In genomic region chr19:50384685-50385535, GRCh38 we compare ENCODE assay signal across 8 cellular contexts. TPM values are rescaled to one million over a fixed set of nuclear protein-coding genes. Genes with fewer than 3 reads are reported as not detected.
DNase-seq lines count a peak whose midpoint lies in the region; ATAC-seq and TF ChIP-seq lines count a peak whose summit lies in the region.

No MANE protein-coding gene starts in this region.

- intact Hi-C loops in heart right ventricle (cut with DNase I) = loop anchor here in 1 of 10 donors (1.0 kb wide), 1 partner anchor 16 kb away; no protein-coding TSS in a partner anchor
- intact Hi-C loops in Right ventricle myocardium superior (cut with DNase I) = no loop called here

- H3K9ac ChIP-seq in parathyroid adenoma = no peak overlapping the region

- DNase-seq in heart right ventricle = no peak
- DNase-seq in Right ventricle myocardium superior = no peak
- DNase-seq in SJSA1 (ENCODE audit: low read depth in 1 of 2, low spot score in 2 of 2) = peak in 1 of 2 experiments; percentile 35

- ATAC-seq in heart right ventricle (no peak), Right ventricle myocardium superior (ENCODE audit: poor library complexity) (no peak), GM19452 (IDR thresholded peaks at IDR 0.05; ENCODE audit: unreplicated experiment) (no peak), HG03280 (IDR thresholded peaks at IDR 0.05; ENCODE audit: unreplicated experiment) (no peak), HG03045 (IDR thresholded peaks at IDR 0.05; ENCODE audit: unreplicated experiment) (no peak)

- H3K9me3 ChIP-seq in heart right ventricle = no peaks in the 10 kb centered on the region
- no peaks in the 10 kb centered on the region for H3K9me3 ChIP-seq in SJSA1 (replicated peaks)
- H3K9me3 ChIP-seq in esophagus (ENCODE audit: control insufficient read depth in 2 of 2, insufficient read depth in 1 of 2, low read depth in 1 of 2, low read length in 1 of 2) = no peaks in the 10 kb centered on the region
- H3K9me3 ChIP-seq in parathyroid adenoma (ENCODE audit: control insufficient read depth, low read length) = no peaks in the 10 kb centered on the region

- H2AFZ ChIP-seq in parathyroid adenoma = peak overlapping the region; percentile 85

- peaks cover 0 to 41% (median 22%) of the 10 kb centered on the region in 9 donors for H3K36me3 ChIP-seq in heart right ventricle
- peaks cover 50% of the 10 kb centered on the region for H3K36me3 ChIP-seq in SJSA1
- H3K36me3 ChIP-seq in esophagus (ENCODE audit: control insufficient read depth in 2 of 2, insufficient read depth in 2 of 2, low read length in 1 of 2) = peaks cover 7 to 31% of the 10 kb centered on the region in 2 donors
- no peaks in the 10 kb centered on the region for H3K36me3 ChIP-seq in parathyroid adenoma (ENCODE audit: control insufficient read depth, insufficient read depth, low read length)

- no peaks in the 10 kb centered on the region for H3K27me3 ChIP-seq in heart right ventricle
- H3K27me3 ChIP-seq in SJSA1 (replicated peaks) = no peaks in the 10 kb centered on the region
- no peaks in the 10 kb centered on the region for H3K27me3 ChIP-seq in esophagus (ENCODE audit: control insufficient read depth in 1 of 2, insufficient read depth in 2 of 2, low read length in 2 of 2)
- H3K27me3 ChIP-seq in parathyroid adenoma (ENCODE audit: control insufficient read depth, insufficient read depth, low read length) = no peaks in the 10 kb centered on the region

- peak overlapping the region; percentile 73 for H3K4me2 ChIP-seq in parathyroid adenoma (ENCODE audit: low read length)

- no peaks in the 10 kb centered on the region for H3K79me2 ChIP-seq in parathyroid adenoma

- WGBS in heart right ventricle, 2 donors = 14 to 15% methylated on average over 26 of the region's 26 CpGs
- WGBS in esophagus, 2 donors = 10 to 14% methylated on average over 26 of the region's 26 CpGs

- TF ChIP-seq CTCF in heart right ventricle (IDR thresholded peaks at IDR 0.05) (no peak), parathyroid adenoma (IDR thresholded peaks at IDR 0.05) (no peak)

- H3K4me1 ChIP-seq in heart right ventricle (peaks cover 8 to 35% (median 25%) of the 10 kb centered on the region in 9 donors), SJSA1 (replicated peaks) (peaks cover 6% of the 10 kb centered on the region; the same call in 1 of the 2 replicates), esophagus (ENCODE audit: control insufficient read depth in 2 of 2, insufficient read depth in 2 of 2, low read length in 1 of 2) (no peaks in the 10 kb centered on the region), parathyroid adenoma (peaks cover 6% of the 10 kb centered on the region)

- peak overlapping the region; percentile 41 to 65 (median 58) for H3K4me3 ChIP-seq in heart right ventricle
- H3K4me3 ChIP-seq in SJSA1 = peak overlapping the region; percentile 55
- peak overlapping the region; percentile 60 to 66 for H3K4me3 ChIP-seq in esophagus (ENCODE audit: low read depth in 1 of 2, low read length in 2 of 2)
- peak overlapping the region; percentile 74 for H3K4me3 ChIP-seq in parathyroid adenoma (ENCODE audit: low read depth, low read length)

- H3K27ac ChIP-seq in heart right ventricle (peak overlapping the region in 9 of 10 donors; percentile 67 to 87 (median 79)), SJSA1 (peak overlapping the region; percentile 65), esophagus (ENCODE audit: low read depth in 2 of 2, low read length in 1 of 2) (peak overlapping the region; percentile 56 to 85), parathyroid adenoma (peak overlapping the region; percentile 85)

RNA-seq across cellular contexts. Expression of gene POLD1, which starts 0.8 kb away (rescaled TPM):
- total RNA-seq in heart right ventricle (10 to 100 TPM in 6 of 10 donors, 1 to 10 TPM in 4; 4.2 to 15.0 (median 10.7) TPM), Right ventricle myocardium superior (7.8 TPM)
- polyA plus RNA-seq in heart right ventricle (10 to 100 TPM; 14.2 to 28.3 TPM), esophagus (10 to 100 TPM; 27.4 to 48.3 TPM)
- total RNA-seq in SJSA1 (2014; rRNA removed; shearing (Covaris generic)) = 33.3 and 51.8 TPM in 2 replicates

RNA-seq across cellular contexts. Expression of gene NR1H2, which starts 8.7 kb away (rescaled TPM):
- total RNA-seq in heart right ventricle (10 to 100 TPM; 64.0 to 96.7 (median 69.8) TPM), Right ventricle myocardium superior (68.4 TPM)
- polyA plus RNA-seq in heart right ventricle (100 to 1,000 TPM in 1 of 2 donors, 10 to 100 TPM in 1; 90.7 to 125 TPM), esophagus (10 to 100 TPM; 50.3 to 55.0 TPM)
- 32.4 and 45.5 TPM in 2 replicates for total RNA-seq in SJSA1 (2014; rRNA removed; shearing (Covaris generic))

RNA-seq across cellular contexts. Expression of gene NAPSA, which starts 19.5 kb away (rescaled TPM):
- total RNA-seq in heart right ventricle = under 1 TPM in 2 of 10 donors, not detected in 8; 0.22 to 0.56 TPM
- 1 to 10 TPM in 1 of 2 donors, under 1 TPM in 1; 0.25 to 1.1 TPM for polyA plus RNA-seq in heart right ventricle
- total RNA-seq in Right ventricle myocardium superior = 0.40 TPM
- total RNA-seq in SJSA1 (2014; rRNA removed; shearing (Covaris generic)) = not detected in 2 replicates
- polyA plus RNA-seq in esophagus = 1 to 10 TPM in 1 of 2 donors, under 1 TPM in 1; 0.28 to 1.5 TPM

RNA-seq across cellular contexts. Expression of gene SPIB, which starts 33.8 kb away (rescaled TPM):
- under 1 TPM in 2 of 10 donors, not detected in 8; 0.20 to 0.42 TPM for total RNA-seq in heart right ventricle
- polyA plus RNA-seq in heart right ventricle = under 1 TPM in 1 of 2 donors, not detected in 1; 0.10 TPM
- not detected for total RNA-seq in Right ventricle myocardium superior
- not detected in 2 replicates for total RNA-seq in SJSA1 (2014; rRNA removed; shearing (Covaris generic))
- under 1 TPM; 0.06 to 0.22 TPM for polyA plus RNA-seq in esophagus

RNA-seq across cellular contexts. Expression of gene MYBPC2, which starts 47.8 kb away (rescaled TPM):
- total RNA-seq in heart right ventricle = under 1 TPM in 2 of 10 donors, not detected in 8; 0.13 to 0.35 TPM
- under 1 TPM in 1 of 2 donors, not detected in 1; 0.01 TPM for polyA plus RNA-seq in heart right ventricle
- total RNA-seq in Right ventricle myocardium superior = not detected
- total RNA-seq in SJSA1 (2014; rRNA removed; shearing (Covaris generic)) = not detected in 2 replicates
- polyA plus RNA-seq in esophagus = under 1 TPM in 1 of 2 donors, not detected in 1; 0.12 TPM
